Comparison of ENCODE assay signal across 14 cellular contexts in genomic region chr10:7035111-7035761, GRCh38.
DNase-seq lines count a peak whose midpoint lies in the region; ATAC-seq lines count a peak whose summit lies in the region.
"Had no signal": no experiment of that assay in that cellular context is flagged by ENCODE, and none has a peak within 500 bp of the region (broad histone marks: within the 10 kb centered on the region; RNA-seq: fewer than 3 reads in every experiment).

No MANE protein-coding gene starts in this region.

- H3K36me3 Mint-ChIP-seq in activated T-cell treated with anti-CD3 and anti-CD28 coated beads, Interleukin-2, amount 50 U/mL, for 4 hours (ENCODE audit: insufficient read depth) = no peaks in the 10 kb centered on the region

- peaks cover 11% of the 10 kb centered on the region for H3K9me3 Mint-ChIP-seq in activated T-cell treated with anti-CD3 and anti-CD28 coated beads, Interleukin-2, amount 50 U/mL, for 4 hours

- peak overlapping the region; percentile 15 for H3K4me3 Mint-ChIP-seq in activated T-cell treated with anti-CD3 and anti-CD28 coated beads, Interleukin-2, amount 50 U/mL, for 4 hours

- H3K27me3 Mint-ChIP-seq in activated T-cell treated with anti-CD3 and anti-CD28 coated beads, Interleukin-2, amount 50 U/mL, for 4 hours (ENCODE audit: low read depth) = no peaks in the 10 kb centered on the region

- peaks cover 56% of the 10 kb centered on the region for H3K4me1 Mint-ChIP-seq in activated T-cell treated with anti-CD3 and anti-CD28 coated beads, Interleukin-2, amount 50 U/mL, for 4 hours (ENCODE audit: low read depth)

- DNase-seq in activated CD8-positive, alpha-beta memory T cell treated with anti-CD3 and anti-CD28 coated beads for 4 hours (ENCODE audit: low read depth in 2 of 2) = peak; percentile 17 to 19
- no peak for DNase-seq in activated CD8-positive, alpha-beta memory T cell treated with anti-CD3 and anti-CD28 coated beads, Interleukin-2, amount 50 U/mL, for 48 hours
- DNase-seq in activated T-cell treated with anti-CD3 and anti-CD28 coated beads, Interleukin-2, amount 50 U/mL, for 4 hours = peak; percentile 34
- DNase-seq in stimulated activated CD4-positive, alpha-beta T cell treated with anti-CD3 and anti-CD28 coated beads, Interleukin-15, amount 100 ng/mL, for 24 hours = peak; percentile 71
- DNase-seq in stimulated activated naive CD8-positive, alpha-beta T cell treated with anti-CD3 and anti-CD28 coated beads, Interleukin-15, Interleukin-2, amounts not matched to agents 100 U/mL and 50 U/mL, for 24 hours = peak; percentile 62
- DNase-seq in epidermal melanocyte (ENCODE audit: insufficient read length, low spot score) = no peak
- no peak for DNase-seq in AG08396 (ENCODE audit: low spot score)
- DNase-seq: anterior cingulate cortex, dermis blood vessel endothelial cell, left ventricle myocardium superior, MG63, SK-N-SH, trophoblast cell had no signal

- peak; percentile 90 to 92 for ATAC-seq in activated T-cell treated with anti-CD3 and anti-CD28 coated beads, Interleukin-2, amount 50 U/mL, for 4 hours
- ATAC-seq in stimulated activated naive CD8-positive, alpha-beta T cell treated with anti-CD3 and anti-CD28 coated beads, Interleukin-15, Interleukin-2, amounts not matched to agents 100 U/mL and 50 U/mL, for 24 hours = peak; percentile 91
- no peak for ATAC-seq in GM18511 (IDR thresholded peaks at IDR 0.05; ENCODE audit: unreplicated experiment)
- ATAC-seq: left ventricle myocardium superior had no signal

Comparison
In these comparisons a context has a peak if more than half of its experiments do, and no peak if none do; other contexts are left out.
1. DNase-seq: peak in activated CD8-positive, alpha-beta memory T cell treated with anti-CD3 and anti-CD28 coated beads for 4 hours (2 of 2), activated T-cell treated with anti-CD3 and anti-CD28 coated beads, Interleukin-2, amount 50 U/mL, for 4 hours (single experiment), stimulated activated CD4-positive, alpha-beta T cell treated with anti-CD3 and anti-CD28 coated beads, Interleukin-15, amount 100 ng/mL, for 24 hours (single experiment) and stimulated activated naive CD8-positive, alpha-beta T cell treated with anti-CD3 and anti-CD28 coated beads, Interleukin-15, Interleukin-2, amounts not matched to agents 100 U/mL and 50 U/mL, for 24 hours (single experiment); none in activated CD8-positive, alpha-beta memory T cell treated with anti-CD3 and anti-CD28 coated beads, Interleukin-2, amount 50 U/mL, for 48 hours (single experiment), epidermal melanocyte (single experiment) and AG08396 (single experiment).